8 cellular contexts compared by ENCODE assay signal in the genomic region with DNA sequence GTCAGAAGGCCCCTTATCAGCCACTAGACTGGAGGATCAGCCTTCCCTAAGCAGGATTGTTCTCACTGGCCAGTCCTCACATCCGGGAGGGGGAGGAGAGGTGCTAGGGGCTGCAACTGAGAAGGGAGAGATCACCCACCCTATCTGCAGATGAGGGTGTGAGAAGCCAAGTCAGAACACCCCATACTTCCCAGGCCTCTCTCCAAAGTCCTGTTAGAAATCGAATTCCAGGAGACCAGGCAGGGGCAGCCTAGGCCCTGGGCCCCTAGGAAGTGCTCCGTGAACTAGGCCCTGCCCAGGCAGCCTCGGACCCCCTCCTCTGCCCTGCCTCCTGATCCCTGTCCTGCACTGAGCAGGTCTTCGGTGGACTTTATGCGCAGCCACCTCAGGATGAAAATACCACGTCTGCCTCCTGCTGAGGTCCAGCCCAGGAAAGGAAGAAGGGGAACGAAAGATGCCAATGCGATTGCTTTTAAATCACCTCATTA. TPM values are rescaled to one million over a fixed set of nuclear protein-coding genes. Genes with fewer than 3 reads are reported as not detected.
A peak's percentile ranks its signal among the peaks of the same experiment; 100 is the strongest.
DNase-seq lines count a peak whose midpoint lies in the region; ATAC-seq and TF ChIP-seq lines count a peak whose summit lies in the region.

No MANE protein-coding gene starts in this region.

- no TSS peak for BruUV-seq in PC-9 (replicated peaks; lab: Mats Ljungman, UMichigan)

- H3K9me2 ChIP-seq in PC-9 (ENCODE audit: insufficient read depth): no peaks in the 10 kb centered on the region

- H3K36me3 ChIP-seq in PC-9 (ENCODE audit: low read depth): no peaks in the 10 kb centered on the region

- no peaks in the 10 kb centered on the region for H3K36me3 Mint-ChIP-seq in endothelial cell (ENCODE audit: low read depth, unreplicated experiment)
- no peaks in the 10 kb centered on the region for H3K36me3 Mint-ChIP-seq in natural killer cell treated with Interleukin-12 subunit alpha and Interleukin-12 subunit beta and Interleukin-15 and Interleukin-18, amount 100 ng/mL, for 72 hours

- H3K79me2 ChIP-seq in PC-9 (ENCODE audit: low read depth): peaks cover 8% of the 10 kb centered on the region; the same call in 1 of the 2 replicates

- peaks cover 13% of the 10 kb centered on the region for H3K4me1 ChIP-seq in PC-9 (replicated peaks; ENCODE audit: insufficient read depth)

- H3K27me3 ChIP-seq in PC-9 (ENCODE audit: insufficient read depth, low read depth): no peaks in the 10 kb centered on the region

- peaks cover 14% of the 10 kb centered on the region; the same call in 1 of the 2 replicates for H3F3A ChIP-seq in PC-9 (ENCODE audit: insufficient read depth, low read depth)

- peak; percentile 53 for DNase-seq in Daoy (ENCODE audit: low read depth)
- no peak for DNase-seq in PC-9
- DNase-seq in endothelial cell (ENCODE audit: low spot score): peak; percentile 11
- no peak for DNase-seq in natural killer cell treated with Interleukin-12 subunit alpha and Interleukin-12 subunit beta and Interleukin-15 and Interleukin-18, amount 100 ng/mL, for 72 hours (ENCODE audit: low spot score)
- no peak for DNase-seq in NCI-H1417 (lab: John Stamatoyannopoulos, UW)
- no peak for DNase-seq in GDM1 (lab: John Stamatoyannopoulos, UW)

- no peak for ATAC-seq in natural killer cell treated with Interleukin-12 subunit alpha and Interleukin-12 subunit beta and Interleukin-15 and Interleukin-18, amount 100 ng/mL, for 72 hours
- ATAC-seq in GM21717 (IDR thresholded peaks at IDR 0.05; ENCODE audit: unreplicated experiment) (no peak), HG02798 (IDR thresholded peaks at IDR 0.05; ENCODE audit: poor library complexity, unreplicated experiment) (no peak)

- CTCF ChIA-PET in PC-9 (lab: Charles Lee): no interaction called here

- H3K9me3 Mint-ChIP-seq in endothelial cell (ENCODE audit: unreplicated experiment): no peaks in the 10 kb centered on the region
- H3K9me3 Mint-ChIP-seq in natural killer cell treated with Interleukin-12 subunit alpha and Interleukin-12 subunit beta and Interleukin-15 and Interleukin-18, amount 100 ng/mL, for 72 hours: no peaks in the 10 kb centered on the region

- H3K4me2 ChIP-seq in PC-9: peak overlapping the region; percentile 86

- peaks cover 5% of the 10 kb centered on the region for H3K27me3 Mint-ChIP-seq in endothelial cell (ENCODE audit: unreplicated experiment)
- H3K27me3 Mint-ChIP-seq in natural killer cell treated with Interleukin-12 subunit alpha and Interleukin-12 subunit beta and Interleukin-15 and Interleukin-18, amount 100 ng/mL, for 72 hours: peaks cover 28 to 41% of the 10 kb centered on the region in 2 donors

- peak overlapping the region; percentile 91; the same call in 1 of the 2 replicates for H3K4me3 ChIP-seq in PC-9

- H3K9me3 ChIP-seq in PC-9 (ENCODE audit: insufficient read depth, low read depth): no peaks in the 10 kb centered on the region

- H3K27ac Mint-ChIP-seq in endothelial cell (ENCODE audit: unreplicated experiment): no peak overlapping the region
- no peak overlapping the region for H3K27ac Mint-ChIP-seq in natural killer cell treated with Interleukin-12 subunit alpha and Interleukin-12 subunit beta and Interleukin-15 and Interleukin-18, amount 100 ng/mL, for 72 hours

- intact Hi-C loops in PC-9 (cut with micrococcal nuclease; ENCODE audit: unreplicated experiment): loop anchor here (2.0 kb wide), 1 partner anchor 36 kb away; no protein-coding TSS in a partner anchor

- TF ChIP-seq CTCF in PC-9 (conservative IDR thresholded peaks at IDR 0.05) (no peak), endothelial cell (IDR thresholded peaks at IDR 0.05; ENCODE audit: unreplicated experiment) (no peak)

- H3K4me3 Mint-ChIP-seq in endothelial cell (ENCODE audit: unreplicated experiment): peak overlapping the region; percentile 89
- H3K4me3 Mint-ChIP-seq in natural killer cell treated with Interleukin-12 subunit alpha and Interleukin-12 subunit beta and Interleukin-15 and Interleukin-18, amount 100 ng/mL, for 72 hours: peak overlapping the region; percentile 67

- H3K27ac ChIP-seq in PC-9: no peak overlapping the region; the same call in 1 of the 2 replicates

- peaks cover 24% of the 10 kb centered on the region for H3K4me1 Mint-ChIP-seq in endothelial cell (ENCODE audit: unreplicated experiment)
- H3K4me1 Mint-ChIP-seq in natural killer cell treated with Interleukin-12 subunit alpha and Interleukin-12 subunit beta and Interleukin-15 and Interleukin-18, amount 100 ng/mL, for 72 hours (ENCODE audit: low read depth in 2 of 2): peaks cover 0 to 3% of the 10 kb centered on the region in 2 donors

- H2AFZ ChIP-seq in PC-9: peak overlapping the region; percentile 94

- H4K20me1 ChIP-seq in PC-9 (ENCODE audit: insufficient read depth): no peaks in the 10 kb centered on the region

- POLR2A ChIA-PET in PC-9 (lab: Charles Lee; ENCODE audit: unreplicated experiment): no interaction called here

RNA-seq across cellular contexts. Expression of a gene that starts 0.9 kb away (rescaled TPM):
- 8.2 and 9.7 TPM in 2 replicates for total RNA-seq in Daoy (2014; rRNA removed; shearing (Covaris generic))
- total RNA-seq in PC-9 (2021) (2.3 and 6.1 TPM in 2 replicates), endothelial cell (ENCODE audit: unreplicated experiment) (7.7 TPM)
- total RNA-seq in natural killer cell treated with Interleukin-12 subunit alpha and Interleukin-12 subunit beta and Interleukin-15 and Interleukin-18, amount 100 ng/mL, for 72 hours: not detected

RNA-seq across cellular contexts. Expression of a gene that starts 17.7 kb away (rescaled TPM):
- total RNA-seq in Daoy (2014; rRNA removed; shearing (Covaris generic)): not detected in 2 replicates
- total RNA-seq in PC-9 (2021): not detected in 2 replicates
- total RNA-seq in endothelial cell (ENCODE audit: unreplicated experiment): not detected
- total RNA-seq in natural killer cell treated with Interleukin-12 subunit alpha and Interleukin-12 subunit beta and Interleukin-15 and Interleukin-18, amount 100 ng/mL, for 72 hours: not detected

Comparison
In these comparisons a context has a peak if more than half of its experiments do, and no peak if none do; other contexts are left out.
1. DNase-seq: peak in Daoy (single experiment) and endothelial cell (single experiment); none in PC-9 (0 of 2), natural killer cell treated with Interleukin-12 subunit alpha and Interleukin-12 subunit beta and Interleukin-15 and Interleukin-18, amount 100 ng/mL, for 72 hours (single experiment), NCI-H1417 (0 of 3) and GDM1 (single experiment).